Comparison of ENCODE assay signal across 13 cellular contexts in the genomic region with DNA sequence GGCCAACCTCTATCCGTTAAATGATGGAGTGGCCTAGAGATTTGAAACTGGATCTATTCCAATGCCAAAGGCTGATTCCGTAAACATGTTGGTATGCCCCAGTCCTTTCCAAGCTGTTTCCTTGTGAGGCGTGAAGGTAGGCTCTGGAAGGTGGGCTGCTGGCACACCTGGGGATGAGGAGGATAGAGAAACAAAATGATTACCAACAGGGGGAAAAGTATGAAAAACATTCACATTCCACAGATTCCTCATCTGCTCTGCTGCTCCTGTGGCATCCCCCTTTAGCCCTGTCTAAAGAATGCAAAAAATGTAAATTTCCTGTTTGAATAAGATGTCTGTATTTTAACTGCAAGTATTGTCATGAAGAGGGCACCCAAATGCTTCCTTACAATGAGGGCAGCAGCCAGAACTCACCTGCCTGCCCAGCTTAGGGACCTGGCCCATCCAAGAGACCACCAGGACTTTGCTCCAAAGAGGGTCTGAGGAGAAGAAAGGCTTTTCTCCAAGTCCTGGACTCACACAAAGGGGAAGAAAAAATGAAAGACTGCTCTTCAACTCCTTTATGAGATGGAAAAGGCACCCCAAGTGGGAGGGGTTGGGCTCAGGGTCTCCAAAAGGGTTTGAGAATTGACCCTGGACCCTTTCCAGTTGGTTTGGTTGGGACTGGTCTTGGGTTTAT.
DNase-seq lines count a peak whose midpoint lies in the region; ATAC-seq and TF ChIP-seq lines count a peak whose summit lies in the region.
"Had no signal": no experiment of that assay in that cellular context is flagged by ENCODE, and none has a peak within 500 bp of the region (broad histone marks: within the 10 kb centered on the region; RNA-seq: fewer than 3 reads in every experiment).

No MANE protein-coding gene starts in this region.

- H3K9ac ChIP-seq in SK-N-MC (ENCODE audit: insufficient read length), result no peak overlapping the region

- no peaks in the 10 kb centered on the region for H3K36me3 Mint-ChIP-seq in Calu3 (ENCODE audit: insufficient read depth, unreplicated experiment)
- no peaks in the 10 kb centered on the region for H3K36me3 Mint-ChIP-seq in progenitor cell of endocrine pancreas (ENCODE audit: insufficient read depth)
- H3K36me3 Mint-ChIP-seq: activated naive CD4-positive, alpha-beta T cell treated with anti-CD3 and anti-CD28 coated beads, Interleukin-2, amount 50 U/mL, for 72 hours had no signal

- no peak overlapping the region for H3K4me3 Mint-ChIP-seq in Calu3 (ENCODE audit: low read depth, unreplicated experiment)
- H3K4me3 Mint-ChIP-seq in progenitor cell of endocrine pancreas (ENCODE audit: low read depth), result no peak overlapping the region

- H3K27me3 Mint-ChIP-seq in Calu3 (ENCODE audit: unreplicated experiment) (no peaks in the 10 kb centered on the region), progenitor cell of endocrine pancreas (no peaks in the 10 kb centered on the region)

- H3K9me3 Mint-ChIP-seq in Calu3 (ENCODE audit: low read depth, unreplicated experiment) (no peaks in the 10 kb centered on the region), progenitor cell of endocrine pancreas (ENCODE audit: low read depth) (no peaks in the 10 kb centered on the region)
- H3K9me3 Mint-ChIP-seq: activated naive CD4-positive, alpha-beta T cell treated with anti-CD3 and anti-CD28 coated beads, Interleukin-2, amount 50 U/mL, for 72 hours had no signal

- intact Hi-C loops in Calu3 (cut with micrococcal nuclease; ENCODE audit: unreplicated experiment), result loop anchor here (5.0 kb wide), 2 partner anchors 74 to 134 kb away; a partner anchor contains a TSS

- DNase-seq in Calu3 (no peak), SK-N-MC (ENCODE audit: low read depth, low spot score) (no peak), foreskin melanocyte (peak; percentile 38), progenitor cell of endocrine pancreas (ENCODE audit: low spot score, unreplicated experiment) (no peak), SIG-M5 treated with dmso at 0.1 percent for 504 hours (lab: John Stamatoyannopoulos, UW; ENCODE audit: unreplicated experiment) (no peak), occipital lobe (lab: John Stamatoyannopoulos, UW) (no peak)
- DNase-seq: DMS 273 treated with DMSO at 0.1 percent for 48 hours, NCI-H2029 treated with DMSO at 0.1 percent for 48 hours had no signal

- H3K4me3 ChIP-seq in SK-N-MC, result no peak overlapping the region
- H3K4me3 ChIP-seq: esophagus muscularis mucosa, thoracic aorta had no signal

- no TSS peak for BruUV-seq in Calu3 (replicated peaks; lab: Mats Ljungman, UMichigan)

- CTCF ChIA-PET in Calu3 (lab: Charles Lee), result no interaction called here

- H3K27ac Mint-ChIP-seq in Calu3 (ENCODE audit: unreplicated experiment) (peak overlapping the region; percentile 18), progenitor cell of endocrine pancreas (peak overlapping the region; percentile 56)

- no peaks in the 10 kb centered on the region for H3K9me3 ChIP-seq in SK-N-MC (ENCODE audit: low read depth, low read length)
- H3K9me3 ChIP-seq: esophagus muscularis mucosa, thoracic aorta had no signal

- TF ChIP-seq CTCF in Calu3 (IDR thresholded peaks at IDR 0.05; ENCODE audit: unreplicated experiment) (no peak), progenitor cell of endocrine pancreas (IDR thresholded peaks at IDR 0.05; ENCODE audit: unreplicated experiment) (no peak)

- H3K4me1 Mint-ChIP-seq in Calu3 (ENCODE audit: low read depth, unreplicated experiment) (peaks cover 57% of the 10 kb centered on the region), progenitor cell of endocrine pancreas (ENCODE audit: low read depth) (peaks cover 17% of the 10 kb centered on the region)

- no peak for ATAC-seq in HG02623 (IDR thresholded peaks at IDR 0.05; ENCODE audit: unreplicated experiment)
- ATAC-seq in HG03432 (IDR thresholded peaks at IDR 0.05; ENCODE audit: unreplicated experiment), result no peak
- ATAC-seq: activated naive CD4-positive, alpha-beta T cell treated with anti-CD3 and anti-CD28 coated beads, Interleukin-2, amount 50 U/mL, for 72 hours had no signal

- peak overlapping the region; percentile 66 for H3K27ac ChIP-seq in SK-N-MC

- no peaks in the 10 kb centered on the region for H3K36me3 ChIP-seq in SK-N-MC (ENCODE audit: insufficient read depth, low read length)
- H3K36me3 ChIP-seq: esophagus muscularis mucosa, thoracic aorta had no signal
